14 cellular contexts compared by ENCODE assay signal in the genomic region with DNA sequence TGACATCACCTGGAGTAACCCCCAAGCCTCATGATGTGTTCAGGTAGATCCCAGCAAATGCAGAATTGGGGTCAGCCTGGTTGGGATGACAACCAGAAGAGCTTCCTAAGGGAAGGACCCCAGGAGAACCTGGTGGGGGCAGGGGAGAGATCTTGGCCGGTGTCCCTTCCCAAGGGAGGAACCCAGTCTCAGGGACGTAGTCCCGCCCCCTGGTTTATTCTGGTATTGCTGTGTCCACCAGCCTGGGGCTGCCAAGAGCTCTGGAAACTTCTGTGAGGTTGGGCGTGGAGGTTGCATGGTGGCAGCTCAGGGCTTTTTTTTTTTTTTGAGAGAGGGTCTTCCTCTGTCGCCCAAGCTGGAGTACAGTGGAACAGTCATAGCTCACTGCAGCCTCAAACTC. TPM values are rescaled to one million over a fixed set of nuclear protein-coding genes. Genes with fewer than 3 reads are reported as not detected.
DNase-seq lines count a peak whose midpoint lies in the region; ATAC-seq, FAIRE-seq and TF ChIP-seq lines count a peak whose summit lies in the region.
"Had no signal": no experiment of that assay in that cellular context is flagged by ENCODE, and none has a peak within 500 bp of the region (broad histone marks: within the 10 kb centered on the region; RNA-seq: fewer than 3 reads in every experiment).

No MANE protein-coding gene starts in this region.

- peaks cover 5% of the 10 kb centered on the region; the same call in 1 of the 2 replicates for H3K36me3 ChIP-seq in BLaER1
- no peaks in the 10 kb centered on the region for H3K36me3 ChIP-seq in GM23338 (ENCODE audit: insufficient read depth)
- H3K36me3 ChIP-seq in K562 (ENCODE audit: control insufficient read depth, insufficient read depth, low read length) = no peaks in the 10 kb centered on the region
- H3K36me3 ChIP-seq in trophoblast cell (ENCODE audit: control insufficient read depth in 1 of 2, insufficient read depth in 2 of 2, low read length in 2 of 2) = peaks cover 0 to 4% of the 10 kb centered on the region in 2 experiments
- H3K36me3 ChIP-seq in PC-3 (ENCODE audit: low read depth, low read length) = no peaks in the 10 kb centered on the region

- no peaks in the 10 kb centered on the region for H3K79me1 ChIP-seq in trophoblast cell (ENCODE audit: low read length)

- 81% methylated on average over 5 of the region's 5 CpGs for WGBS in K562 (ENCODE audit: insufficient coverage, low coverage, missing lambda C conversion rate)
- no CpG with 5 or more reads among the region's 5 CpGs for WGBS in trophoblast cell (ENCODE audit: extremely low coverage, insufficient coverage, insufficient read length)

- H4K12ac ChIP-seq in trophoblast cell (ENCODE audit: low read depth, low read length) = no peak overlapping the region

- H3K4me1 Mint-ChIP-seq in GM23338 (peaks cover 6% of the 10 kb centered on the region; the same call in 1 of the 3 replicates), WTC11 (peaks cover 17% of the 10 kb centered on the region)

- BruUV-seq in K562 (replicated peaks; lab: Mats Ljungman, UMichigan) (no TSS peak), PC-3 (replicated peaks; lab: Mats Ljungman, UMichigan) (no TSS peak)

- no peaks in the 10 kb centered on the region for H3K9me2 ChIP-seq in GM23338 (ENCODE audit: insufficient read depth)
- H3K9me2 ChIP-seq in PC-3 (replicated peaks; ENCODE audit: low read length) = no peaks in the 10 kb centered on the region

- H4K8ac ChIP-seq in trophoblast cell (ENCODE audit: low read depth, low read length) = no peak overlapping the region

- no peak overlapping the region for H3K23ac ChIP-seq in trophoblast cell (ENCODE audit: low read length)

- peaks cover 60% of the 10 kb centered on the region for H3K79me2 ChIP-seq in GM23338 (replicated peaks; ENCODE audit: insufficient read depth)
- H3K79me2 ChIP-seq in K562 (ENCODE audit: control insufficient read depth, insufficient read depth, low read length) = peaks cover 4% of the 10 kb centered on the region
- H3K79me2 ChIP-seq in trophoblast cell (ENCODE audit: control insufficient read depth, insufficient read depth, low read length, poor library complexity) = no peaks in the 10 kb centered on the region
- peaks cover 29% of the 10 kb centered on the region for H3K79me2 ChIP-seq in PC-3 (ENCODE audit: low read length)

- no peak overlapping the region for H3K9ac ChIP-seq in BLaER1
- peak overlapping the region in 1 of 2 experiments; percentile 61; a peak in 1 of 4 replicates for H3K9ac ChIP-seq in K562 (ENCODE audit: insufficient read depth in 1 of 2, low read depth in 2 of 2, low read length in 2 of 2)
- H3K9ac ChIP-seq in trophoblast cell (ENCODE audit: low read length) = no peak overlapping the region
- no peak overlapping the region for H3K9ac ChIP-seq in PC-3 (ENCODE audit: low read length)
- H3K9ac ChIP-seq: KMS-11 had no signal

- ATAC-seq in GM23338 (peak; percentile 35), K562 (peak; percentile 41), PC-3 (no peak), WTC11 (no peak; the same call in 1 of the 2 replicates)

- H3K18ac ChIP-seq in trophoblast cell (ENCODE audit: low read length) = no peak overlapping the region

- no peak overlapping the region for H3K4ac ChIP-seq in trophoblast cell (ENCODE audit: low read depth, low read length)

- no peak overlapping the region for H2BK120ac ChIP-seq in trophoblast cell (ENCODE audit: insufficient read depth, low read length, poor library complexity)

- H3K27ac ChIP-seq in BLaER1 (no peak overlapping the region), GM23338 (ENCODE audit: low read depth) (no peak overlapping the region), K562 (ENCODE audit: extremely low read depth, low read depth, low read length) (no peak overlapping the region), trophoblast cell (ENCODE audit: low read depth, low read length) (no peak overlapping the region), PC-3 (ENCODE audit: low read length) (no peak overlapping the region)
- H3K27ac ChIP-seq: KMS-11 had no signal

- no peak overlapping the region for H4K91ac ChIP-seq in trophoblast cell (ENCODE audit: low read depth, low read length)

- H3K9me3 Mint-ChIP-seq in GM23338 (no peaks in the 10 kb centered on the region), WTC11 (no peaks in the 10 kb centered on the region)

- H3K27ac Mint-ChIP-seq in GM23338 (no peak overlapping the region), WTC11 (no peak overlapping the region)

- intact Hi-C loops in K562 (cut with micrococcal nuclease) (no loop called here), PC-3 (cut with micrococcal nuclease) (no loop called here)

- H2AK5ac ChIP-seq in trophoblast cell (ENCODE audit: low read length) = no peak overlapping the region

- no peak for TF ChIP-seq CTCF in GM23338 (conservative IDR thresholded peaks at IDR 0.05; ENCODE audit: low read depth in 2 of 2)
- TF ChIP-seq CTCF in K562 (IDR thresholded peaks at IDR 0.05 in 2 of 3, conservative IDR thresholded peaks at IDR 0.05 in 1 of 3; ENCODE audit: insufficient read depth in 2 of 3, low read depth in 1 of 3, low read length in 3 of 3) = no peak
- no peak for TF ChIP-seq CTCF in PC-3 (conservative IDR thresholded peaks at IDR 0.05; ENCODE audit: low read depth, low read length)
- no peak for TF ChIP-seq CTCF in WTC11 (IDR thresholded peaks at IDR 0.05)

- H2AFZ ChIP-seq in GM23338 (no peak overlapping the region), K562 (ENCODE audit: low read depth, low read length) (no peak overlapping the region), trophoblast cell (ENCODE audit: insufficient read depth, low read length, poor library complexity) (no peak overlapping the region), PC-3 (ENCODE audit: low read length) (no peak overlapping the region)

- H2BK12ac ChIP-seq in trophoblast cell (ENCODE audit: low read length) = no peak overlapping the region

- DNase-seq in GM23338 (ENCODE audit: low spot score) (no peak), K562 (ENCODE audit: extremely low read depth in 1 of 4, low spot score in 3 of 4) (no peak), trophoblast cell (no peak), NCI-H1092 treated with DMSO at 0.1 percent for 48 hours (lab: John Stamatoyannopoulos, UW) (no peak), PC-3 (no peak), WTC11 (ENCODE audit: low spot score) (no peak)
- DNase-seq: DMS 273 treated with DMSO at 0.1 percent for 48 hours, GOT3, MM.1S, NCI-H1105 treated with DMSO at 0.1 percent for 48 hours, NCI-H187, NCI-H69 had no signal

- H3K4me1 ChIP-seq in BLaER1 = peaks cover 46% of the 10 kb centered on the region
- H3K4me1 ChIP-seq in GM23338 (ENCODE audit: insufficient read depth) = no peaks in the 10 kb centered on the region
- H3K4me1 ChIP-seq in K562 (replicated peaks in 1 of 2; ENCODE audit: control insufficient read depth in 2 of 2, insufficient read depth in 2 of 2, low read length in 2 of 2) = peaks cover 8 to 10% of the 10 kb centered on the region in 2 experiments; a peak in 4 of 5 replicates
- H3K4me1 ChIP-seq in trophoblast cell (ENCODE audit: control insufficient read depth in 1 of 2, insufficient read depth in 2 of 2, low read length in 2 of 2) = peaks cover 5 to 13% of the 10 kb centered on the region in 2 experiments
- peaks cover 39% of the 10 kb centered on the region for H3K4me1 ChIP-seq in PC-3 (ENCODE audit: insufficient read depth, low read length)

- H3K14ac ChIP-seq in trophoblast cell (ENCODE audit: low read length) = no peak overlapping the region

- H3K9me3 ChIP-seq in BLaER1 (no peaks in the 10 kb centered on the region), K562 (replicated peaks; ENCODE audit: control insufficient read depth, insufficient read depth, low read depth, low read length) (no peaks in the 10 kb centered on the region), trophoblast cell (ENCODE audit: insufficient read depth, low read depth, low read length) (no peaks in the 10 kb centered on the region), PC-3 (ENCODE audit: low read length) (no peaks in the 10 kb centered on the region)

- no peak overlapping the region for H2BK5ac ChIP-seq in trophoblast cell (ENCODE audit: low read depth, low read length, poor library complexity)

- no peaks in the 10 kb centered on the region for H3K27me3 ChIP-seq in BLaER1
- no peaks in the 10 kb centered on the region for H3K27me3 ChIP-seq in GM23338 (ENCODE audit: insufficient read depth)
- no peaks in the 10 kb centered on the region for H3K27me3 ChIP-seq in K562 (ENCODE audit: control insufficient read depth in 2 of 2, insufficient read depth in 2 of 2, low read length in 2 of 2)
- no peaks in the 10 kb centered on the region for H3K27me3 ChIP-seq in trophoblast cell (ENCODE audit: insufficient read depth, low read length)
- H3K27me3 ChIP-seq in PC-3 (ENCODE audit: low read length) = no peaks in the 10 kb centered on the region

- H3F3A ChIP-seq in GM23338 (replicated peaks; ENCODE audit: low read depth) = no peaks in the 10 kb centered on the region
- H3F3A ChIP-seq in PC-3 (ENCODE audit: low read length, unreplicated experiment) = no peaks in the 10 kb centered on the region

- H3K4me2 ChIP-seq in BLaER1 (peak overlapping the region; percentile 53), GM23338 (no peak overlapping the region), K562 (ENCODE audit: insufficient read depth, low read length) (no peak overlapping the region), trophoblast cell (ENCODE audit: low read length) (no peak overlapping the region), PC-3 (ENCODE audit: low read length) (no peak overlapping the region)
- H3K4me2 ChIP-seq: KMS-11 had no signal

- no peaks in the 10 kb centered on the region for H3K9me1 ChIP-seq in K562 (ENCODE audit: control insufficient read depth, insufficient read depth, low read length)

- H4K20me1 ChIP-seq in BLaER1 (peaks cover 91% of the 10 kb centered on the region), GM23338 (replicated peaks; ENCODE audit: insufficient read depth) (peaks cover 15% of the 10 kb centered on the region), K562 (replicated peaks; ENCODE audit: control insufficient read depth, insufficient read depth, low read length) (peaks cover 18% of the 10 kb centered on the region; the same call in 1 of the 2 replicates), PC-3 (ENCODE audit: low read length) (peaks cover 4% of the 10 kb centered on the region; the same call in 1 of the 2 replicates)

- no peak overlapping the region for H3K4me3 ChIP-seq in BLaER1
- no peak overlapping the region for H3K4me3 ChIP-seq in GM23338
- H3K4me3 ChIP-seq in K562 = no peak overlapping the region
- H3K4me3 ChIP-seq in trophoblast cell (ENCODE audit: low read depth, low read length) = peak overlapping the region; percentile 1
- no peak overlapping the region for H3K4me3 ChIP-seq in PC-3 (ENCODE audit: low read length)

- no peak for TF ChIP-seq RAD21 in K562 (CRISPR knock-in tag; conservative IDR thresholded peaks at IDR 0.05 in 1 of 2, IDR thresholded peaks at IDR 0.05 in 1 of 2)

- TF ChIP-seq POLR2A in K562 (conservative IDR thresholded peaks at IDR 0.05) = no peak

- CTCF ChIA-PET in K562 (lab: Yijun Ruan, JAX; ENCODE audit: low intra/inter-chr PET ratio) = no interaction called here
- CTCF ChIA-PET in PC-3 (lab: Charles Lee) = no interaction called here
- CTCF ChIA-PET in WTC11 (lab: Charles Lee) = interaction anchor here (0.5 to 2.4 kb wide), 6 partner anchors 14 to 115 kb away, joined by 3 to 8 read pairs (median 4); no protein-coding TSS in a partner anchor

- no peak overlapping the region for H3K4me3 Mint-ChIP-seq in GM23338
- no peak overlapping the region for H3K4me3 Mint-ChIP-seq in WTC11

- H3K27me3 Mint-ChIP-seq in GM23338 (ENCODE audit: insufficient read depth, low read depth, poor library complexity) = peaks cover 2% of the 10 kb centered on the region
- no peaks in the 10 kb centered on the region for H3K27me3 Mint-ChIP-seq in WTC11 (ENCODE audit: low read depth)

- no peak for FAIRE-seq in K562 (lab: Jason Lieb, UNC)

- POLR2A ChIA-PET in K562 (lab: Yijun Ruan, JAX) = interaction anchor here (1.3 to 1.6 kb wide), 2 partner anchors 10 to 15 kb away, joined by 3 to 8 read pairs; no protein-coding TSS in a partner anchor
- POLR2A ChIA-PET in PC-3 (lab: Charles Lee; ENCODE audit: unreplicated experiment) = no interaction called here
- POLR2A ChIA-PET in WTC11 (lab: Charles Lee) = no interaction called here

- TF ChIP-seq EP300 in K562 (IDR thresholded peaks at IDR 0.05; ENCODE audit: low read length) = no peak

- in situ Hi-C loops in K562 (cut with MboI) = no loop called here

- no peaks in the 10 kb centered on the region for H3K36me3 Mint-ChIP-seq in GM23338 (ENCODE audit: low read depth)
- no peaks in the 10 kb centered on the region; the same call in 1 of the 2 replicates for H3K36me3 Mint-ChIP-seq in WTC11

RNA-seq across cellular contexts. Expression of a gene that starts 19.4 kb away (rescaled TPM):
- 21.9 and 28.7 TPM in 2 replicates for total RNA-seq in GM23338 (2014; rRNA removed; shearing (Covaris generic))
- 37.1 and 40.9 TPM in 2 replicates for polyA plus RNA-seq in GM23338 (2016; fragmentation: Nextera tagmentation; extraction: Ambion mirVana)
- total RNA-seq in K562 (2011; cell fraction: chromatin; rRNA removed; ENCODE audit: low replicate concordance) = 23.2 and 65.0 TPM in 2 replicates
- total RNA-seq in K562 (2011; cell fraction: nucleolus; rRNA removed) = 30.5 and 35.3 TPM in 2 replicates
- total RNA-seq in K562 (2011; cell fraction: nucleoplasm; rRNA removed) = 22.2 and 23.5 TPM in 2 replicates
- total RNA-seq in K562 (2014; rRNA removed) = 9.2 and 12.4 TPM in 2 replicates
- 10.8 and 14.0 TPM in 2 replicates for total RNA-seq in K562 (2014; rRNA removed; fragmentation: Illumina TruSeq; extraction: Trizol)
- total RNA-seq in K562 (2015; rRNA removed; fragmentation: Illumina TruSeq; extraction: Trizol) = 13.4 and 15.1 TPM in 2 replicates
- total RNA-seq in K562 (2021) = 30.2 and 32.1 TPM in 2 replicates
- 12.8 and 17.6 TPM in 2 replicates for polyA plus RNA-seq in K562 (2011; rRNA removed)
- 9.3 and 13.0 TPM in 2 replicates for polyA plus RNA-seq in K562 (2011; cell fraction: cytosol; rRNA removed)
- 15.6 and 24.1 TPM in 2 replicates for polyA plus RNA-seq in K562 (2011; cell fraction: nucleus; rRNA removed)
- 19.1 and 31.6 TPM in 2 replicates for polyA plus RNA-seq in K562 (2012)
- 23.8 and 24.5 TPM in 2 replicates for polyA plus RNA-seq in K562 (2014; fragmentation: Illumina TruSeq; extraction: Trizol)
- polyA plus RNA-seq in K562 (2014; fragmentation: Nextera tagmentation; extraction: Ambion mirVana) = 1 to 10 TPM; 9.1 to 10.0 TPM
- polyA plus RNA-seq in K562 (2014; rRNA removed) = 17.0 and 20.8 TPM in 2 replicates
- polyA minus RNA-seq in K562 (2011; rRNA and poly(A)+ RNA removed) = 9.2 and 9.7 TPM in 2 replicates
- 21.2 and 21.5 TPM in 2 replicates for polyA minus RNA-seq in K562 (2011; cell fraction: cytosol; rRNA and poly(A)+ RNA removed)
- 11.3 and 12.9 TPM in 2 replicates for polyA minus RNA-seq in K562 (2011; cell fraction: nucleus; rRNA and poly(A)+ RNA removed)
- polyA plus RNA-seq in trophoblast cell (2013) = 20.3 and 24.6 TPM in 2 replicates
- total RNA-seq in PC-3 (2014; rRNA removed) = 14.9 and 21.9 TPM in 2 replicates
- total RNA-seq in WTC11 (2021) = 41.6 to 43.5 TPM (median 42.9 TPM) in 3 replicates

Comparison
In these comparisons a context has a peak if more than half of its experiments do, and no peak if none do; other contexts are left out.
1. ATAC-seq: peak in GM23338 (single experiment) and K562 (single experiment); none in PC-3 (single experiment) and WTC11 (single experiment).